Comparison of ENCODE assay signal across 8 cellular contexts in the genomic region with DNA sequence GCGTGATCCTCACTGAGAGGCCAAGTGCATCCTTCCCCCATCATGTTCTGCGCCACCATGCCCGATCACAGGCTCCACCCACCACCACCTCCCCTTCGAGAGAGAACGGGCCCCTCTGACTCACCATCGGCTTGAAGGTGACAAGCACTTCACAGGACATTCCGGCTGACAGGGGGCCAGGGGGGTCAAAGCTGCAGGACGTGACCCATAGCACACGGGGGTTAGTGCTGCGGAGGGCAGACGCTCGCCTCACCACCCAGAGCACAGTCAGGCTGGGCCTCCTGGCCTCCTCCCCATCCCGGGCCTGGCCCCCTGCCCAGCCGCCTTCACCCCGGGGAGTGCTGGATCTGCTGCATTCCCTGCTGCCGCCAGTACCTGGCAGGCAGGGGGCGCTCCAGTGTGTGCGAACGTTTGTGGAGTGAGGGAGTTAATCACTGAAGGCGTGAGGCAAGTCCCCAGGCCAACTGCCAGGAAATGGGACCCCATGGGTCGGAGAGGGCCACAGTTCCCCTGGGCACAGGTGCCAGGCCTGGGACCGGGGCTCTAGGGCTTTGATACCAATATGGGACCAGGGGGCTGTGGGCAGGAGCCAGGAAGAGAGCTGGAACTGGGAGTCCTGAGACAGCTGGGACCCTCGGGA. TPM values are rescaled to one million over a fixed set of nuclear protein-coding genes. Genes with fewer than 3 reads are reported as not detected.
DNase-seq lines count a peak whose midpoint lies in the region; ATAC-seq and TF ChIP-seq lines count a peak whose summit lies in the region.

No MANE protein-coding gene starts in this region.

- H3K27me3 ChIP-seq in kidney epithelial cell (ENCODE audit: control insufficient read depth, insufficient read depth, low read length), result peaks cover 36% of the 10 kb centered on the region

- DNase-seq in NCI-H524 (lab: John Stamatoyannopoulos, UW), result peak; percentile 44 to 83
- no peak for DNase-seq in NCI-H524 treated with DMSO at 0.1 percent for 48 hours (lab: John Stamatoyannopoulos, UW)
- DNase-seq in NCI-H2196 (lab: John Stamatoyannopoulos, UW; ENCODE audit: unreplicated experiment), result peak; percentile 98
- peak; percentile 93 for DNase-seq in cerebellar cortex (ENCODE audit: low spot score)
- DNase-seq in kidney epithelial cell (ENCODE audit: low read depth), result peak; percentile 38
- DNase-seq in stimulated activated CD4-positive, alpha-beta T cell treated with anti-CD3 and anti-CD28 coated beads, Interleukin-2, amount 100 ng/mL, for 4 hours (ENCODE audit: low read depth), result peak; percentile 52

- peak; percentile 94 for TF ChIP-seq CTCF in kidney epithelial cell (IDR thresholded peaks at IDR 0.05; ENCODE audit: insufficient read depth, low read length, poor library complexity, severe bottlenecking)

- no peak overlapping the region for H3K4me3 ChIP-seq in kidney epithelial cell (ENCODE audit: low read depth, low read length)

- no peaks in the 10 kb centered on the region for H3K36me3 ChIP-seq in kidney epithelial cell (ENCODE audit: control insufficient read depth, insufficient read depth, low read length)

- ATAC-seq in activated CD4-positive, CD25-positive, alpha-beta regulatory T cell treated with anti-CD3 and anti-CD28 coated beads, Interleukin-2, amount 50 U/mL, for 24 hours, result peak; percentile 80 to 81
- no peak for ATAC-seq in HG02610 (IDR thresholded peaks at IDR 0.05; ENCODE audit: unreplicated experiment)

RNA-seq across cellular contexts. Expression of a gene that starts 40.9 kb away (rescaled TPM):
- total RNA-seq in kidney epithelial cell, result 0.92 and 3.2 TPM in 2 replicates

RNA-seq across cellular contexts. Expression of a gene that starts 43.6 kb away (rescaled TPM):
- total RNA-seq in kidney epithelial cell, result not detected in 2 replicates

RNA-seq across cellular contexts. Expression of a gene that starts 44.9 kb away (rescaled TPM):
- 0.04 TPM in 1 of 2 replicates, not detected in the other for total RNA-seq in kidney epithelial cell

RNA-seq across cellular contexts. Expression of a gene that starts 59.2 kb away (rescaled TPM):
- not detected in 2 replicates for total RNA-seq in kidney epithelial cell
